Comparison of ENCODE assay signal across 19 cellular contexts in the genomic region with DNA sequence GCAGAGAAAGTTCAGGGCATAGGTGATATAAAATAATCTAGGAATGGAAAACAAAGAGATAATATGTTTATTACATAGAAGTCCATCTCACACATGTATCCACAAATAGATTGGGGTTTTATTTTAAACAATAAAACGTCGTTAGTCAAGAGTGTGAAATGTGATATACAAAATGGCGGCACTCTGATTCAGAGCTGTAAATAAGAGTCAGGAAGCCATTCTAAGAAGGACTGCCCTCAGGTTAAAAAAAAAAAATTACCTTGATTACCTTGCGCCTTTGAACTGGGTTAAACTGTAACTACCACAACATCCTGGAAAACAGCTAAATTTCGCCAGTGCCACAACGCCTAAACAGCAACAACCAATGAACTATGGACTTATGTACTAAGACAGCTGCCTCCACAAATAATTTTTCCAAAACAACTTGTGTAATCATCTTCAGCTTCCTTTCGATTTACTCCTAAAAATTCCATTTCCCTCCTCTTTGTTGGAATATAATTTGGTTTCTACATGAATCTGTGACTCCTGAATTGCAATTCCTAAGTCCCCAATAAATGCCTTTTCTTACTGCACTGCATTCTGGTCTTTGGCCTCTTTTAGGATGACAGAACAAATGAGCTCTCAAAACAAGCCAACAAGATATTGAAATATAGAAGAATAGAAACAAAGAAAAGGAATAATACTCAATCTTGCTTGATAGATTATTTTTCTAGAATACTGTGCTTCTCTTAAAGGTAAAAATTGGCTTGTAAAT.
DNase-seq lines count a peak whose midpoint lies in the region; ATAC-seq, FAIRE-seq and TF ChIP-seq lines count a peak whose summit lies in the region.
"Had no signal": no experiment of that assay in that cellular context is flagged by ENCODE, and none has a peak within 500 bp of the region (broad histone marks: within the 10 kb centered on the region; RNA-seq: fewer than 3 reads in every experiment).

No MANE protein-coding gene starts in this region.

- peak; percentile 44; the same call in 1 of the 3 replicates for ATAC-seq in HepG2
- no peak for ATAC-seq in HG03025 (IDR thresholded peaks at IDR 0.05; ENCODE audit: low FRiP score, unreplicated experiment)
- no peak for ATAC-seq in GM21367 (IDR thresholded peaks at IDR 0.05; ENCODE audit: unreplicated experiment)
- no peak for ATAC-seq in activated T-cell treated with anti-CD3 and anti-CD28 coated beads, Interleukin-2, amount 50 U/mL, for 72 hours (replicated peaks in 1 of 2)
- ATAC-seq: CD8-positive, alpha-beta T cell; GM23338; K562 had no signal

- no peaks in the 10 kb centered on the region for H3K79me2 ChIP-seq in HepG2 (ENCODE audit: insufficient read depth, low read length)
- no peaks in the 10 kb centered on the region for H3K79me2 ChIP-seq in neural progenitor cell (ENCODE audit: low read depth)

- no peak for TF ChIP-seq RAD21 in HepG2 (CRISPR knock-in tag; IDR thresholded peaks at IDR 0.05)

- peaks cover 6% of the 10 kb centered on the region; the same call in 1 of the 2 replicates for H3K4me1 ChIP-seq in HepG2 (ENCODE audit: insufficient read depth, low read length)
- peaks cover 10% of the 10 kb centered on the region for H3K4me1 ChIP-seq in neural progenitor cell

- no peak overlapping the region for H3K27ac Mint-ChIP-seq in neural progenitor cell
- no peak overlapping the region for H3K27ac Mint-ChIP-seq in activated T-cell treated with anti-CD3 and anti-CD28 coated beads, Interleukin-2, amount 50 U/mL, for 72 hours
- H3K27ac Mint-ChIP-seq: CD8-positive, alpha-beta T cell; GM23338 had no signal

- H3K9me3 Mint-ChIP-seq in neural progenitor cell = peaks cover 15% of the 10 kb centered on the region
- peaks cover 3 to 5% of the 10 kb centered on the region in 2 donors for H3K9me3 Mint-ChIP-seq in activated T-cell treated with anti-CD3 and anti-CD28 coated beads, Interleukin-2, amount 50 U/mL, for 72 hours
- H3K9me3 Mint-ChIP-seq: GM23338 had no signal

- no TSS peak for BruUV-seq in HepG2 (replicated peaks; lab: Mats Ljungman, UMichigan)

- H3K27me3 ChIP-seq in HepG2 (ENCODE audit: control insufficient read depth in 1 of 2, insufficient read depth in 2 of 2, low read length in 2 of 2) = no peaks in the 10 kb centered on the region
- no peaks in the 10 kb centered on the region for H3K27me3 ChIP-seq in neural progenitor cell
- H3K27me3 ChIP-seq: BLaER1 treated with 17β-estradiol and CSF1 and Interleukin-3, amounts not matched to agents 10 nM and 100 nM had no signal

- H4K20me1 ChIP-seq in HepG2 (ENCODE audit: insufficient read depth, low read length) (no peaks in the 10 kb centered on the region), neural progenitor cell (ENCODE audit: low read depth) (no peaks in the 10 kb centered on the region)
- H4K20me1 ChIP-seq: BLaER1 treated with 17β-estradiol and CSF1 and Interleukin-3, amounts not matched to agents 10 nM and 100 nM had no signal

- no peak for TF ChIP-seq EP300 in HepG2 (IDR thresholded peaks at IDR 0.05; ENCODE audit: low read depth in 2 of 2, low read length in 2 of 2)
- no peak for TF ChIP-seq EP300 in HepG2 (CRISPR knock-in tag; IDR thresholded peaks at IDR 0.05; ENCODE audit: borderline replicate concordance)

- H2AFZ ChIP-seq in HepG2 (ENCODE audit: low read length) (no peak overlapping the region), neural progenitor cell (replicated peaks) (peak overlapping the region; percentile 9)
- H2AFZ ChIP-seq: GM23338 had no signal

- no peak for FAIRE-seq in HepG2 (lab: Jason Lieb, UNC)
- FAIRE-seq: G401.6, GM12892, GM18507, H54, K562 had no signal

- peaks cover 2% of the 10 kb centered on the region for H3K27me3 Mint-ChIP-seq in neural progenitor cell (ENCODE audit: insufficient read depth, low read depth)
- H3K27me3 Mint-ChIP-seq in activated T-cell treated with anti-CD3 and anti-CD28 coated beads, Interleukin-2, amount 50 U/mL, for 72 hours (ENCODE audit: low read depth) = no peaks in the 10 kb centered on the region

- H3K4me1 Mint-ChIP-seq in neural progenitor cell = peaks cover 12% of the 10 kb centered on the region
- H3K4me1 Mint-ChIP-seq in activated T-cell treated with anti-CD3 and anti-CD28 coated beads, Interleukin-2, amount 50 U/mL, for 72 hours (ENCODE audit: low read depth) = no peaks in the 10 kb centered on the region

- POLR2A ChIA-PET in HepG2 (lab: Yijun Ruan, JAX) = no interaction called here

- H3K4me2 ChIP-seq in HepG2 (ENCODE audit: low read depth, low read length) (no peak overlapping the region), neural progenitor cell (no peak overlapping the region)
- H3K4me2 ChIP-seq: BLaER1 treated with 17β-estradiol and CSF1 and Interleukin-3, amounts not matched to agents 10 nM and 100 nM; GM23338 had no signal

- DNase-seq in NCI-H2171 treated with DMSO at 0.1 percent for 48 hours (lab: John Stamatoyannopoulos, UW) = peak; percentile 3
- no peak for DNase-seq in NCI-H2171 (lab: John Stamatoyannopoulos, UW)
- DNase-seq in HepG2 (ENCODE audit: low spot score) = no peak
- DNase-seq in neural progenitor cell (ENCODE audit: low spot score) = no peak
- no peak for DNase-seq in activated T-cell treated with anti-CD3 and anti-CD28 coated beads, Interleukin-2, amount 50 U/mL, for 72 hours
- DNase-seq: 8988T; Calu3; CD8-positive, alpha-beta T cell; HCEC 1CT; IMR-90 had no signal

- H3K4me3 ChIP-seq in HepG2 (replicated peaks in 1 of 3; ENCODE audit: insufficient read depth in 1 of 3, low read depth in 2 of 3, low read length in 3 of 3) = no peak overlapping the region
- no peak overlapping the region for H3K4me3 ChIP-seq in neural progenitor cell
- H3K4me3 ChIP-seq: BLaER1 treated with 17β-estradiol and CSF1 and Interleukin-3, amounts not matched to agents 10 nM and 100 nM; GM23338; K562 had no signal

- CTCF ChIA-PET in HepG2 (lab: Yijun Ruan, JAX; ENCODE audit: low intra/inter-chr PET ratio, low total read pairs) = no interaction called here

- H3K36me3 Mint-ChIP-seq in neural progenitor cell = no peaks in the 10 kb centered on the region
- peaks cover 0 to 3% of the 10 kb centered on the region in 2 donors for H3K36me3 Mint-ChIP-seq in activated T-cell treated with anti-CD3 and anti-CD28 coated beads, Interleukin-2, amount 50 U/mL, for 72 hours (ENCODE audit: insufficient read depth in 2 of 2)
- H3K36me3 Mint-ChIP-seq: CD8-positive, alpha-beta T cell had no signal

- H3K9me3 ChIP-seq in HepG2 (ENCODE audit: low read length) (no peaks in the 10 kb centered on the region), neural progenitor cell (ENCODE audit: low read depth) (no peaks in the 10 kb centered on the region)
- H3K9me3 ChIP-seq: BLaER1 treated with 17β-estradiol and CSF1 and Interleukin-3, amounts not matched to agents 10 nM and 100 nM had no signal

- TF ChIP-seq CTCF in HepG2 (CRISPR knock-in tag; IDR thresholded peaks at IDR 0.05) (no peak), neural progenitor cell (IDR thresholded peaks at IDR 0.05) (no peak)

- H3K27ac ChIP-seq in HepG2 (ENCODE audit: extremely low read length, insufficient read depth, low read length) = no peak overlapping the region
- H3K27ac ChIP-seq in neural progenitor cell = no peak overlapping the region
- H3K27ac ChIP-seq: BLaER1 treated with 17β-estradiol and CSF1 and Interleukin-3, amounts not matched to agents 10 nM and 100 nM had no signal

- H3K9ac ChIP-seq in HepG2 (ENCODE audit: insufficient read depth, low read depth, low read length) (no peak overlapping the region), neural progenitor cell (no peak overlapping the region)
- H3K9ac ChIP-seq: BLaER1 treated with 17β-estradiol and CSF1 and Interleukin-3, amounts not matched to agents 10 nM and 100 nM had no signal

- intact Hi-C loops in HepG2 (cut with micrococcal nuclease; ENCODE audit: unreplicated experiment) = no loop called here

- WGBS in HepG2 (ENCODE audit: low lambda C conversion rate) = under 1% methylated on average over 7 of the region's 7 CpGs

- TF ChIP-seq POLR2A in HepG2 (IDR thresholded peaks at IDR 0.05; ENCODE audit: insufficient read depth in 1 of 2, low read depth in 2 of 2, low read length in 2 of 2) = no peak

- H3K36me3 ChIP-seq in HepG2 (replicated peaks in 1 of 2; ENCODE audit: control insufficient read depth in 1 of 2, insufficient read depth in 2 of 2, low read length in 2 of 2) (no peaks in the 10 kb centered on the region), neural progenitor cell (no peaks in the 10 kb centered on the region)
- H3K36me3 ChIP-seq: BLaER1 treated with 17β-estradiol and CSF1 and Interleukin-3, amounts not matched to agents 10 nM and 100 nM had no signal

- in situ Hi-C loops in HepG2 (cut with HindIII; ENCODE audit: extremely low pct_ligation_motif_present, low pct_unique_long_range_greater_than_20kb) = no loop called here

- peaks cover 7% of the 10 kb centered on the region for H3F3A ChIP-seq in neural progenitor cell (ENCODE audit: low read depth)

- H3K4me3 Mint-ChIP-seq in neural progenitor cell = no peak overlapping the region
- H3K4me3 Mint-ChIP-seq in activated T-cell treated with anti-CD3 and anti-CD28 coated beads, Interleukin-2, amount 50 U/mL, for 72 hours = no peak overlapping the region
- H3K4me3 Mint-ChIP-seq: CD8-positive, alpha-beta T cell; GM23338 had no signal

TF ChIP-seq in HepG2, 621 proteins besides CTCF, POLR2A, EP300 and RAD21 (continues in another document):
- TF ChIP-seq, protein P1, sequence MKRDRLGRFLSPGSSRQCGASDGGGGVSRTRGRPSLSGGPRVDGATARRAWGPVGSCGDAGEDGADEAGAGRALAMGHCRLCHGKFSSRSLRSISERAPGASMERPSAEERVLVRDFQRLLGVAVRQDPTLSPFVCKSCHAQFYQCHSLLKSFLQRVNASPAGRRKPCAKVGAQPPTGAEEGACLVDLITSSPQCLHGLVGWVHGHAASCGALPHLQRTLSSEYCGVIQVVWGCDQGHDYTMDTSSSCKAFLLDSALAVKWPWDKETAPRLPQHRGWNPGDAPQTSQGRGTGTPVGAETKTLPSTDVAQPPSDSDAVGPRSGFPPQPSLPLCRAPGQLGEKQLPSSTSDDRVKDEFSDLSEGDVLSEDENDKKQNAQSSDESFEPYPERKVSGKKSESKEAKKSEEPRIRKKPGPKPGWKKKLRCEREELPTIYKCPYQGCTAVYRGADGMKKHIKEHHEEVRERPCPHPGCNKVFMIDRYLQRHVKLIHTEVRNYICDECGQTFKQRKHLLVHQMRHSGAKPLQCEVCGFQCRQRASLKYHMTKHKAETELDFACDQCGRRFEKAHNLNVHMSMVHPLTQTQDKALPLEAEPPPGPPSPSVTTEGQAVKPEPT (CRISPR knock-in tag; IDR thresholded peaks at IDR 0.05; ENCODE audit: low read depth) = no peak
